Comparison of ENCODE assay signal across 23 cellular contexts in the genomic region with DNA sequence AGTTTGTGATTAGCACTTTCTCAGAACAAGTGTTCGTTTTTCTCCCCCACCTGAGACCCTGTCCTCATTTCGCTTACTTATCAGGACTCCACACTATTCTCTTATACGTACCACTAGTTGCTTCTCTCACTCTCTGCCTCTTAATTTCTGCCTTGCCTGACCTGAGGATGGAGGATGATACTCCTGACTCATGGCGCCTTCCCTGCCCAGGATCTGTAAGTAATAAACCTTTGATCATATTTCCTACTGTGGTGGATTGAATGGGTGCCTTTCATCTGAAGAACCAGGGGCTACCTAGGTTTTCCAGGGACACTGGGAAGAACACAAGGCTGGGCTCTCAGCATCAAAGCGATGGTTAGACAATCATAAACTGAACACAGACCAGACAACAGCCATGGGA. TPM values are rescaled to one million over a fixed set of nuclear protein-coding genes. Genes with fewer than 3 reads are reported as not detected.
A peak's percentile ranks its signal among the peaks of the same experiment; 100 is the strongest.
DNase-seq lines count a peak whose midpoint lies in the region; ATAC-seq, FAIRE-seq and TF ChIP-seq lines count a peak whose summit lies in the region.
"Had no signal": no experiment of that assay in that cellular context is flagged by ENCODE, and none has a peak within 500 bp of the region (broad histone marks: within the 10 kb centered on the region; RNA-seq: fewer than 3 reads in every experiment).

No MANE protein-coding gene starts in this region.

- H3K9me1 ChIP-seq in K562 (ENCODE audit: control insufficient read depth, insufficient read depth, low read length), result no peaks in the 10 kb centered on the region

- no peak for TF ChIP-seq POLR2A in GM12891 (IDR thresholded peaks at IDR 0.05; ENCODE audit: low read depth, low read length)
- TF ChIP-seq POLR2A in K562 (conservative IDR thresholded peaks at IDR 0.05), result no peak
- TF ChIP-seq POLR2A in testis (IDR thresholded peaks at IDR 0.05), result no peak
- TF ChIP-seq POLR2A in adrenal gland (IDR thresholded peaks at IDR 0.05), result no peak

- H4K20me1 ChIP-seq in K562 (replicated peaks; ENCODE audit: control insufficient read depth, insufficient read depth, low read length), result no peaks in the 10 kb centered on the region
- H4K20me1 ChIP-seq: BLaER1 had no signal

- TF ChIP-seq CTCF in K562 (IDR thresholded peaks at IDR 0.05 in 2 of 3, conservative IDR thresholded peaks at IDR 0.05 in 1 of 3; ENCODE audit: insufficient read depth in 2 of 3, low read depth in 1 of 3, low read length in 3 of 3), result no peak
- TF ChIP-seq CTCF in testis (IDR thresholded peaks at IDR 0.05), result no peak
- no peak for TF ChIP-seq CTCF in adrenal gland (IDR thresholded peaks at IDR 0.05)

- H3K9me3 ChIP-seq in KOPT-K1 (ENCODE audit: insufficient read depth, low read length, poor library complexity, severe bottlenecking) (no peaks in the 10 kb centered on the region), K562 (replicated peaks; ENCODE audit: control insufficient read depth, insufficient read depth, low read depth, low read length) (no peaks in the 10 kb centered on the region), testis (no peaks in the 10 kb centered on the region), adrenal gland (replicated peaks in 1 of 3) (no peaks in the 10 kb centered on the region)
- H3K9me3 ChIP-seq in effector memory CD4-positive, alpha-beta T cell (ENCODE audit: control insufficient read depth, low read length), result no peaks in the 10 kb centered on the region
- H3K9me3 ChIP-seq: BE2C, BLaER1, Caco-2 had no signal

- no peak for DNase-seq in GM12891 (ENCODE audit: insufficient read length, low spot score)
- DNase-seq in K562 (ENCODE audit: extremely low read depth in 1 of 4, low spot score in 3 of 4), result peak in 1 of 4 experiments; percentile 20
- no peak for DNase-seq in testis
- no peak for DNase-seq in effector memory CD4-positive, alpha-beta T cell
- no peak for DNase-seq in adrenal gland
- DNase-seq in NK-92 (lab: John Stamatoyannopoulos, UW; ENCODE audit: unreplicated experiment), result no peak
- DNase-seq: 8988T; ACHN; BE2C; C1 segment of cervical spinal cord; Caco-2; Calu3; CD4-positive, alpha-beta memory T cell; CD4-positive, CD25-positive, alpha-beta regulatory T cell; DMS79 treated with DMSO at 0.1 percent for 48 hours had no signal

- POLR2A ChIA-PET in K562 (lab: Yijun Ruan, JAX), result no interaction called here

- intact Hi-C loops in K562 (cut with micrococcal nuclease) (loop anchor here (2.0 kb wide), 1 partner anchor 39 kb away; the partner anchor contains the start of gene BPTF), testis (cut with DNase I; ENCODE audit: low total_unique reads) (no loop called here), adrenal gland (cut with DNase I) (no loop called here)

- peak; percentile 9 for FAIRE-seq in GM12891 (lab: Jason Lieb, UNC)
- FAIRE-seq in K562 (lab: Jason Lieb, UNC), result no peak
- FAIRE-seq: A204.1, D721Med, G401.6, GM12878, GM19239 had no signal

- BruUV-seq in K562 (replicated peaks; lab: Mats Ljungman, UMichigan), result no TSS peak

- no peaks in the 10 kb centered on the region for H3K79me2 ChIP-seq in K562 (ENCODE audit: control insufficient read depth, insufficient read depth, low read length)

- TF ChIP-seq EP300 in K562 (IDR thresholded peaks at IDR 0.05; ENCODE audit: low read length), result no peak

- H3K4me3 ChIP-seq in K562 (no peak overlapping the region), testis (no peak overlapping the region), adrenal gland (no peak overlapping the region)
- H3K4me3 ChIP-seq in effector memory CD4-positive, alpha-beta T cell (ENCODE audit: insufficient read depth, low read depth, low read length, poor library complexity, severe bottlenecking), result no peak overlapping the region
- H3K4me3 ChIP-seq: BLaER1, GM12878 had no signal

- peak overlapping the region; percentile 22; the same call in 1 of the 2 replicates for H3K4me2 ChIP-seq in K562 (ENCODE audit: insufficient read depth, low read length)
- H3K4me2 ChIP-seq: BLaER1 had no signal

- WGBS in K562 (ENCODE audit: insufficient coverage, low coverage, missing lambda C conversion rate), result 37% methylated on average over 5 of the region's 5 CpGs
- 78% methylated on average over 5 of the region's 5 CpGs for WGBS in testis, 2 donors
- WGBS in adrenal gland, 4 donors, result 89 to 91% (median 90%) methylated on average over 5 of the region's 5 CpGs

- peak overlapping the region; percentile 82 for H2AFZ ChIP-seq in K562 (ENCODE audit: low read depth, low read length)

- peak overlapping the region in 1 of 2 experiments; percentile 60; a peak in 1 of 4 replicates for H3K9ac ChIP-seq in K562 (ENCODE audit: insufficient read depth in 1 of 2, low read depth in 2 of 2, low read length in 2 of 2)
- H3K9ac ChIP-seq: BLaER1 had no signal

- no peaks in the 10 kb centered on the region for H3K36me3 ChIP-seq in KOPT-K1 (ENCODE audit: insufficient read depth, low read length)
- H3K36me3 ChIP-seq in K562 (ENCODE audit: control insufficient read depth, insufficient read depth, low read length), result no peaks in the 10 kb centered on the region
- H3K36me3 ChIP-seq in testis (ENCODE audit: low read depth, missing control alignments), result no peaks in the 10 kb centered on the region
- H3K36me3 ChIP-seq in effector memory CD4-positive, alpha-beta T cell (ENCODE audit: control insufficient read depth, insufficient read depth, low read length), result no peaks in the 10 kb centered on the region
- H3K36me3 ChIP-seq in adrenal gland (replicated peaks in 1 of 2), result no peaks in the 10 kb centered on the region
- H3K36me3 ChIP-seq: BE2C, BLaER1 had no signal

- H3K27ac ChIP-seq in KOPT-K1 (ENCODE audit: low read depth, low read length, poor library complexity, severe bottlenecking) (peak overlapping the region; percentile 96), K562 (ENCODE audit: extremely low read depth, low read depth, low read length) (peak overlapping the region; percentile 90), testis (peak overlapping the region; percentile 71 to 74), adrenal gland (no peak overlapping the region)
- H3K27ac ChIP-seq in effector memory CD4-positive, alpha-beta T cell (ENCODE audit: insufficient read depth, low read length, poor library complexity, severe bottlenecking), result no peak overlapping the region
- H3K27ac ChIP-seq: BLaER1 had no signal

- ATAC-seq in K562, result no peak
- ATAC-seq in GM21360 (IDR thresholded peaks at IDR 0.05; ENCODE audit: unreplicated experiment), result no peak

- CTCF ChIA-PET in K562 (lab: Yijun Ruan, JAX; ENCODE audit: low intra/inter-chr PET ratio), result no interaction called here

- H3K4me1 ChIP-seq in K562 (replicated peaks in 1 of 2; ENCODE audit: control insufficient read depth in 2 of 2, insufficient read depth in 2 of 2, low read length in 2 of 2), result peaks cover 31 to 33% of the 10 kb centered on the region in 2 experiments
- peaks cover 11% of the 10 kb centered on the region for H3K4me1 ChIP-seq in testis
- H3K4me1 ChIP-seq in effector memory CD4-positive, alpha-beta T cell (ENCODE audit: control insufficient read depth, insufficient read depth, low read length, poor library complexity, severe bottlenecking), result no peaks in the 10 kb centered on the region
- no peaks in the 10 kb centered on the region for H3K4me1 ChIP-seq in adrenal gland (replicated peaks in 1 of 2)
- H3K4me1 ChIP-seq: BE2C, Caco-2 had no signal

- in situ Hi-C loops in K562 (cut with MboI), result no loop called here

- H3K27me3 ChIP-seq in K562 (ENCODE audit: control insufficient read depth in 2 of 2, insufficient read depth in 2 of 2, low read length in 2 of 2) (no peaks in the 10 kb centered on the region), testis (no peaks in the 10 kb centered on the region), adrenal gland (no peaks in the 10 kb centered on the region)
- H3K27me3 ChIP-seq in effector memory CD4-positive, alpha-beta T cell (replicated peaks; ENCODE audit: control insufficient read depth, insufficient read depth, low read length, poor library complexity, severe bottlenecking), result no peaks in the 10 kb centered on the region
- H3K27me3 ChIP-seq: BE2C, BLaER1 had no signal

- TF ChIP-seq RAD21 in K562 (CRISPR knock-in tag; conservative IDR thresholded peaks at IDR 0.05 in 1 of 2, IDR thresholded peaks at IDR 0.05 in 1 of 2), result no peak

TF ChIP-seq in GM12891, 5 proteins besides CTCF, POLR2A, EP300 and RAD21:
- TF ChIP-seq SPI1 (IDR thresholded peaks at IDR 0.05; ENCODE audit: low read depth, low read length) (no peak), POU2F2 (IDR thresholded peaks at IDR 0.05; ENCODE audit: low read depth, low read length) (no peak)

TF ChIP-seq in K562, 482 proteins besides CTCF, POLR2A, EP300 and RAD21 (continues in another document):
- no peak for TF ChIP-seq MYC (IDR thresholded peaks at IDR 0.05; ENCODE audit: low read depth, low read length)
- TF ChIP-seq MYC (CRISPR knock-in tag; IDR thresholded peaks at IDR 0.05; ENCODE audit: borderline replicate concordance, low read depth), result no peak
- TF ChIP-seq SNRNP70 (optimal IDR thresholded peaks at IDR 0.05; ENCODE audit: low read depth, low read length), result no peak
- TF ChIP-seq ATF1 (CRISPR knock-in tag; IDR thresholded peaks at IDR 0.05), result no peak
- TF ChIP-seq ATF1 (tag; IDR thresholded peaks at IDR 0.05), result no peak
- TF ChIP-seq RB1 (IDR thresholded peaks at IDR 0.05; ENCODE audit: low read depth), result no peak

RNA-seq across cellular contexts. Expression of gene BPTF, which starts 39.8 kb away (rescaled TPM):
- 28.0 TPM for polyA plus RNA-seq in GM12891 (2012; ENCODE audit: low read depth, missing spikeins)
- 100 and 315 TPM in 2 replicates for total RNA-seq in K562 (2011; cell fraction: chromatin; rRNA removed; ENCODE audit: low replicate concordance)
- 41.5 and 54.1 TPM in 2 replicates for total RNA-seq in K562 (2011; cell fraction: nucleolus; rRNA removed)
- total RNA-seq in K562 (2011; cell fraction: nucleoplasm; rRNA removed), result 81.4 and 104 TPM in 2 replicates
- total RNA-seq in K562 (2014; rRNA removed) (21.8 and 26.7 TPM in 2 replicates), K562 (2014; rRNA removed; fragmentation: Illumina TruSeq; extraction: Trizol) (37.8 TPM in 2 replicates), K562 (2015; rRNA removed; fragmentation: Illumina TruSeq; extraction: Trizol) (41.6 and 43.7 TPM in 2 replicates), K562 (2021) (42.1 and 52.1 TPM in 2 replicates), testis (100 to 1,000 TPM; 198 to 208 TPM), adrenal gland (10 to 100 TPM; 50.2 to 91.6 (median 68.4) TPM)
- polyA plus RNA-seq in K562 (2011; rRNA removed) (26.9 and 34.7 TPM in 2 replicates), K562 (2014; fragmentation: Illumina TruSeq; extraction: Trizol) (39.4 and 45.7 TPM in 2 replicates), K562 (2014; fragmentation: Nextera tagmentation; extraction: Ambion mirVana) (10 to 100 TPM; 12.5 to 25.3 TPM), K562 (2014; rRNA removed) (16.6 and 20.5 TPM in 2 replicates), testis (ENCODE audit: insufficient read depth, low read depth, low replicate concordance) (37.3 TPM), adrenal gland (10 to 100 TPM; 17.3 to 43.4 (median 27.5) TPM)
- polyA plus RNA-seq in K562 (2011; cell fraction: cytosol; rRNA removed), result 20.2 and 24.6 TPM in 2 replicates
- polyA plus RNA-seq in K562 (2011; cell fraction: nucleus; rRNA removed), result 46.2 and 52.3 TPM in 2 replicates
- 35.9 and 38.8 TPM in 2 replicates for polyA plus RNA-seq in K562 (2012)
- 112 and 118 TPM in 2 replicates for polyA minus RNA-seq in K562 (2011; rRNA and poly(A)+ RNA removed)
- polyA minus RNA-seq in K562 (2011; cell fraction: cytosol; rRNA and poly(A)+ RNA removed), result 36.4 and 37.0 TPM in 2 replicates
- 30.4 and 53.4 TPM in 2 replicates for polyA minus RNA-seq in K562 (2011; cell fraction: nucleus; rRNA and poly(A)+ RNA removed)

Comparison
In these comparisons a context has a peak if more than half of its experiments do, and no peak if none do; other contexts are left out.
1. H3K27ac ChIP-seq: peak in KOPT-K1 (single experiment), K562 (single experiment) and testis (2 of 2); none in effector memory CD4-positive, alpha-beta T cell (single experiment) and adrenal gland (0 of 5).